ENCODE assay signal across 8 cellular contexts in genomic region chr14:78848234-78848820, GRCh38.
DNase-seq lines count a peak whose midpoint lies in the region; ATAC-seq and TF ChIP-seq lines count a peak whose summit lies in the region.

No MANE protein-coding gene starts in this region.

- H3K27ac ChIP-seq in breast epithelium (no peak overlapping the region), left lung (no peak overlapping the region)

- ATAC-seq in GM19452 (IDR thresholded peaks at IDR 0.05; ENCODE audit: unreplicated experiment) (peak; percentile 82), HG03460 (IDR thresholded peaks at IDR 0.05; ENCODE audit: unreplicated experiment) (peak; percentile 88), left lung (peak; percentile 86)

- intact Hi-C loops in breast epithelium (cut with DNase I; ENCODE audit: low total_unique reads) = no loop called here
- intact Hi-C loops in left lung (cut with DNase I) = no loop called here

- H3K27me3 ChIP-seq in NT2/D1 (ENCODE audit: insufficient read depth, insufficient read length) (no peaks in the 10 kb centered on the region), breast epithelium (no peaks in the 10 kb centered on the region), left lung (no peaks in the 10 kb centered on the region)

- DNase-seq in NCI-H510A treated with DMSO at 0.1 percent for 48 hours (lab: John Stamatoyannopoulos, UW) = peak; percentile 77
- no peak for DNase-seq in NCI-H510A (lab: John Stamatoyannopoulos, UW)
- peak; percentile 55 for DNase-seq in NT2/D1 (ENCODE audit: low read depth, low spot score)
- peak in 1 of 2 donors; percentile 18 for DNase-seq in breast epithelium (ENCODE audit: low spot score in 2 of 2)
- peak in 1 of 2 donors; percentile 44 for DNase-seq in left lung
- DNase-seq in activated effector memory CD4-positive, alpha-beta T cell treated with anti-CD3 and anti-CD28 coated beads, Interleukin-2, amount 50 U/mL, for 16 hours = no peak

- no peak overlapping the region for H3K9ac ChIP-seq in NT2/D1 (ENCODE audit: insufficient read length, low read depth)

- H3K4me3 ChIP-seq in NT2/D1 (ENCODE audit: insufficient read length, low read depth) (no peak overlapping the region), breast epithelium (no peak overlapping the region), left lung (no peak overlapping the region)

- H3K36me3 ChIP-seq in NT2/D1 (ENCODE audit: insufficient read depth, insufficient read length, low read length) = no peaks in the 10 kb centered on the region
- no peaks in the 10 kb centered on the region for H3K36me3 ChIP-seq in breast epithelium
- no peaks in the 10 kb centered on the region for H3K36me3 ChIP-seq in left lung

- H3K4me1 ChIP-seq in NT2/D1 (ENCODE audit: insufficient read depth, insufficient read length) (peaks cover 3% of the 10 kb centered on the region), breast epithelium (no peaks in the 10 kb centered on the region), left lung (no peaks in the 10 kb centered on the region)

- H3K9me3 ChIP-seq in NT2/D1 (ENCODE audit: insufficient read depth, low read length) (peaks cover 6% of the 10 kb centered on the region; the same call in 1 of the 2 replicates), breast epithelium (no peaks in the 10 kb centered on the region), left lung (no peaks in the 10 kb centered on the region)

- no peak for TF ChIP-seq POLR2A in breast epithelium (IDR thresholded peaks at IDR 0.05)

- TF ChIP-seq CTCF in breast epithelium (IDR thresholded peaks at IDR 0.05) (peak; percentile 49 to 63 (median 59)), left lung (IDR thresholded peaks at IDR 0.05) (peak; percentile 78 to 91)

Comparison
In these comparisons a context has a peak if more than half of its experiments do, and no peak if none do; other contexts are left out.
1. DNase-seq: peak in NCI-H510A treated with DMSO at 0.1 percent for 48 hours (single experiment) and NT2/D1 (single experiment); none in NCI-H510A (single experiment) and activated effector memory CD4-positive, alpha-beta T cell treated with anti-CD3 and anti-CD28 coated beads, Interleukin-2, amount 50 U/mL, for 16 hours (single experiment).
2. Peak in every context shown above with its lines, with median percentiles within 50 percentile points of each other: ATAC-seq.